ENCODE assay signal across 9 cellular contexts in the genomic region with DNA sequence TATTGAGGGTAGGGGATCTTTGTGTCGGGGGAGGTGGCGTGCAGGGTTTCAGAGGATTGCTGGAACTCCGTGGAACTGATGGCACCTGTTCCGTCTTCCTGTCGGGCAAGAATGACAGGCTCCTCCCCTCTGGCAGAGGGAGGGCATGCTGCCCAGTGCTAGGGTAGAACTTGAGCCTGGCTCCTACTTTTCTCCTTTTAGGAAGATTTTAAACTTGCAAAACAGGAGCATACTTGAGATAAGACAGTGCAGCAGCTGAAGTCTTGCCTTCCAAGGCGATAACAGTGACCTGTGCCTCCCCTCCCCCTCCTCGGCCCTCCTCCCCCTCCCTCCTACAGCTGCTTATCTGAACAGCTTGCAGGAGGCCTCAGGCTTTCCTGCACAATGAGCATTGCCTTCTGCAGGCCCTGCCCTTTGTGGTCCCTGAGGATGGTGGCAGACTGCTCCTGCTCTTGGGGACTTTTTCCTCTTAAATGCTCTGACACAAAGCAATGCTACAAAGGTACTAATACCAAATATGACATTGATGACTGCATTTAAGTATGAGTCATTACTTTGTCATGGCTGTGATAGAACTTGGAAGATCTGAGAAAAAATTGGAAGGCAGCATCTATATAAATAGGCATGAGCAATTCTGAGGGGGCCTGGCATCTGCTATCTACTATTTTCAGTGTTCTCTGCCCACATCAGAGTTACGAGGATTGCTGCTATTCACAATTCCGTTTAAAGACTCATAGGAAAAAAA. TPM values are rescaled to one million over a fixed set of nuclear protein-coding genes. Genes with fewer than 3 reads are reported as not detected.
DNase-seq lines count a peak whose midpoint lies in the region; ATAC-seq, FAIRE-seq and TF ChIP-seq lines count a peak whose summit lies in the region.
"Had no signal": no experiment of that assay in that cellular context is flagged by ENCODE, and none has a peak within 500 bp of the region (broad histone marks: within the 10 kb centered on the region; RNA-seq: fewer than 3 reads in every experiment).

No MANE protein-coding gene starts in this region.

- no peaks in the 10 kb centered on the region for H4K20me1 ChIP-seq in GM12878 (ENCODE audit: control insufficient read depth, insufficient read depth)

- no peak overlapping the region for H3K9ac ChIP-seq in GM12878 (ENCODE audit: control insufficient read depth, insufficient read depth, low read length)

- no peak for FAIRE-seq in GM12878 (lab: Jason Lieb, UNC)
- FAIRE-seq: TTC549 had no signal

- TF ChIP-seq CTCF in GM12878 (IDR thresholded peaks at IDR 0.05 in 2 of 3, conservative IDR thresholded peaks at IDR 0.05 in 1 of 3; ENCODE audit: control insufficient read depth in 2 of 3, extremely low read depth in 1 of 3, insufficient read depth in 1 of 3, low read depth in 3 of 3, low read length in 3 of 3) (no peak), retinal pigment epithelial cell (conservative IDR thresholded peaks at IDR 0.05; ENCODE audit: low read depth, low read length) (no peak)

- no peak overlapping the region for H2AFZ ChIP-seq in GM12878 (ENCODE audit: control insufficient read depth, low read depth, low read length)

- H3K4me1 ChIP-seq in GM12878 (ENCODE audit: control insufficient read depth, insufficient read depth, low read length): peaks cover 25% of the 10 kb centered on the region

- peak overlapping the region; percentile 36; the same call in 1 of the 2 replicates for H3K4me3 ChIP-seq in GM12878
- H3K4me3 ChIP-seq in iPS-11a (ENCODE audit: low read depth, low read length): peak overlapping the region; percentile 69
- H3K4me3 ChIP-seq in retinal pigment epithelial cell (ENCODE audit: low read length): peak overlapping the region; percentile 44

- no peaks in the 10 kb centered on the region for H3K36me3 ChIP-seq in GM12878 (ENCODE audit: control insufficient read depth in 2 of 2, insufficient read depth in 2 of 2, low read length in 1 of 2)

- no peak overlapping the region for H3K27ac ChIP-seq in GM12878 (ENCODE audit: control insufficient read depth, insufficient read depth)

- no peaks in the 10 kb centered on the region for H3K79me2 ChIP-seq in GM12878 (ENCODE audit: control insufficient read depth, insufficient read depth, low read length)

- SMC1A ChIA-PET in GM12878 (lab: Charles Lee; ENCODE audit: uncharacterized antibody, unreplicated experiment): interaction anchor here (0.6 to 1.3 kb wide), 2 partner anchors 31 to 272 kb away, joined by 3 read pairs; no protein-coding TSS in a partner anchor

- in situ Hi-C loops in GM12878 (cut with MboI): loop anchor here (10.0 kb wide), 1 partner anchor 308 kb away; no protein-coding TSS in a partner anchor

- ATAC-seq in GM12878: no peak

- CTCF ChIA-PET in GM12878 (lab: Yijun Ruan, JAX): no interaction called here

- TF ChIP-seq POLR2A in GM12878 (IDR thresholded peaks at IDR 0.05; ENCODE audit: low read depth, low read length): no peak

- no peak for TF ChIP-seq EP300 in GM12878 (IDR thresholded peaks at IDR 0.05; ENCODE audit: borderline replicate concordance in 1 of 2, control insufficient read depth in 1 of 2, low read depth in 2 of 2, low read length in 2 of 2)

- RAD21 ChIA-PET in GM12878 (lab: Charles Lee; ENCODE audit: unreplicated experiment): interaction anchor here (0.8 kb wide), 1 partner anchor 196 kb away, joined by 3 read pairs; no protein-coding TSS in a partner anchor

- TF ChIP-seq RAD21 in GM12878 (IDR thresholded peaks at IDR 0.05; ENCODE audit: insufficient read depth, low read depth, low read length): no peak

- WGBS in GM12878 (ENCODE audit: insufficient coverage, insufficient replicate concordance, low lambda C conversion rate, missing lambda C conversion rate): 44% methylated on average over 9 of the region's 9 CpGs

- intact Hi-C loops in GM12878 (cut with micrococcal nuclease; ENCODE audit: unreplicated experiment): loop anchor here (10.0 kb wide), 2 partner anchors 168 to 608 kb away; no protein-coding TSS in a partner anchor
- intact Hi-C loops in posterior vena cava (cut with DNase I): loop anchor here in 1 of 2 donors (10.0 kb wide), 2 partner anchors 268 to 318 kb away; no protein-coding TSS in a partner anchor

- DNase-seq in NCI-H1694 treated with DMSO at 0.1 percent for 48 hours (lab: John Stamatoyannopoulos, UW) (peak; percentile 49), NCI-H1694 (lab: John Stamatoyannopoulos, UW) (no peak), OCI-M1 (lab: John Stamatoyannopoulos, UW) (peak; percentile 93), GM12878 (ENCODE audit: low read depth, low spot score) (no peak), retinal pigment epithelial cell (ENCODE audit: low read depth) (no peak), SHP77 treated with DMSO at 0.1 percent for 48 hours (lab: John Stamatoyannopoulos, UW) (no peak), posterior vena cava (ENCODE audit: low spot score) (no peak)

- no TSS peak for BruUV-seq in GM12878 (replicated peaks; lab: Mats Ljungman, UMichigan)

- H3K9me3 ChIP-seq in GM12878 (replicated peaks; ENCODE audit: control insufficient read depth, insufficient read depth, low read length): no peaks in the 10 kb centered on the region

- H3K4me2 ChIP-seq in GM12878 (ENCODE audit: control insufficient read depth, insufficient read depth): peak overlapping the region; percentile 92

- H3K27me3 ChIP-seq in GM12878 (replicated peaks in 1 of 2; ENCODE audit: control insufficient read depth in 2 of 2, insufficient read depth in 2 of 2, low read length in 1 of 2): peaks cover 6 to 10% of the 10 kb centered on the region in 2 experiments; a peak in 3 of 4 replicates

- POLR2A ChIA-PET in GM12878 (lab: Charles Lee): no interaction called here

TF ChIP-seq in GM12878, 131 proteins besides CTCF, POLR2A, EP300 and RAD21:
- TF ChIP-seq, protein P1, sequence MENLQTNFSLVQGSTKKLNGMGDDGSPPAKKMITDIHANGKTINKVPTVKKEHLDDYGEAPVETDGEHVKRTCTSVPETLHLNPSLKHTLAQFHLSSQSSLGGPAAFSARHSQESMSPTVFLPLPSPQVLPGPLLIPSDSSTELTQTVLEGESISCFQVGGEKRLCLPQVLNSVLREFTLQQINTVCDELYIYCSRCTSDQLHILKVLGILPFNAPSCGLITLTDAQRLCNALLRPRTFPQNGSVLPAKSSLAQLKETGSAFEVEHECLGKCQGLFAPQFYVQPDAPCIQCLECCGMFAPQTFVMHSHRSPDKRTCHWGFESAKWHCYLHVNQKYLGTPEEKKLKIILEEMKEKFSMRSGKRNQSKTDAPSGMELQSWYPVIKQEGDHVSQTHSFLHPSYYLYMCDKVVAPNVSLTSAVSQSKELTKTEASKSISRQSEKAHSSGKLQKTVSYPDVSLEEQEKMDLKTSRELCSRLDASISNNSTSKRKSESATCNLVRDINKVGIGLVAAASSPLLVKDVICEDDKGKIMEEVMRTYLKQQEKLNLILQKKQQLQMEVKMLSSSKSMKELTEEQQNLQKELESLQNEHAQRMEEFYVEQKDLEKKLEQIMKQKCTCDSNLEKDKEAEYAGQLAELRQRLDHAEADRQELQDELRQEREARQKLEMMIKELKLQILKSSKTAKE (IDR thresholded peaks at IDR 0.05; ENCODE audit: low read depth, poor library complexity, severe bottlenecking): no peak
- TF ChIP-seq NFYA (IDR thresholded peaks at IDR 0.05; ENCODE audit: borderline replicate concordance, low read depth, low read length): no peak
TF ChIP-seq in GM12878: peak in this region for 0.

RNA-seq across cellular contexts. Expression of a gene that starts 1.9 kb away (rescaled TPM):
- 0.40 TPM in 1 of 2 replicates, not detected in the other for total RNA-seq in GM12878 (2013; cell fraction: nucleolus; rRNA removed)
- total RNA-seq in GM12878 (2014; rRNA removed) (0.16 and 0.23 TPM in 2 replicates), GM12878 (2014; rRNA removed; fragmentation: Illumina TruSeq; extraction: Trizol) (not detected in 2 replicates), GM12878 (2021) (0.37 TPM in 1 of 2 replicates, not detected in the other), posterior vena cava (10 to 100 TPM in 1 of 2 donors, 1 to 10 TPM in 1; 9.2 to 20.7 TPM)
- not detected for polyA plus RNA-seq in GM12878 (2011; ENCODE audit: low read depth)
- polyA plus RNA-seq in GM12878 (2011; rRNA removed) (0.10 TPM in 1 of 2 replicates, not detected in the other), GM12878 (2014; fragmentation: Illumina TruSeq; extraction: Trizol) (0.07 TPM in 1 of 2 replicates, not detected in the other), GM12878 (2014; fragmentation: Nextera tagmentation; extraction: Ambion mirVana) (not detected), GM12878 (2014; rRNA removed) (0.35 and 0.70 TPM in 2 replicates), GM12878 (2016; fragmentation: Nextera tagmentation; extraction: Ambion mirVana) (under 1 TPM; 0.54 to 1.00 TPM)
- polyA plus RNA-seq in GM12878 (2011; cell fraction: cytosol; rRNA removed): 0.22 TPM in 1 of 2 replicates, not detected in the other
- 0.28 and 0.31 TPM in 2 replicates for polyA plus RNA-seq in GM12878 (2011; cell fraction: nucleus; rRNA removed)
- polyA plus RNA-seq in GM12878 (2012): 1.2 and 1.6 TPM in 2 replicates
- not detected in 2 replicates for polyA minus RNA-seq in GM12878 (2011; rRNA and poly(A)+ RNA removed)
- not detected in 2 replicates for polyA minus RNA-seq in GM12878 (2011; cell fraction: cytosol; rRNA and poly(A)+ RNA removed)
- polyA minus RNA-seq in GM12878 (2011; cell fraction: nucleus; rRNA and poly(A)+ RNA removed): not detected in 2 replicates

Comparison
In these comparisons a context has a peak if more than half of its experiments do, and no peak if none do; other contexts are left out.
1. DNase-seq: peak in NCI-H1694 treated with DMSO at 0.1 percent for 48 hours (single experiment) and OCI-M1 (single experiment); none in NCI-H1694 (single experiment), GM12878 (single experiment), retinal pigment epithelial cell (single experiment), SHP77 treated with DMSO at 0.1 percent for 48 hours (single experiment) and posterior vena cava (single experiment).
2. RNA of a gene that starts 1.9 kb away (total RNA-seq): 9.2 to 20.7 TPM in posterior vena cava; 0.16 to 0.40 TPM in GM12878; every median in the first group is over 4 times any median in the second.
3. Peak in every context shown above with its lines, with median percentiles within 50 percentile points of each other: H3K4me3 ChIP-seq.